Comparison of ENCODE assay signal across 19 cellular contexts in genomic region chr20:50578061-50578777, GRCh38.
A peak's percentile ranks its signal among the peaks of the same experiment; 100 is the strongest.
DNase-seq lines count a peak whose midpoint lies in the region; ATAC-seq and TF ChIP-seq lines count a peak whose summit lies in the region.
"Had no signal": no experiment of that assay in that cellular context is flagged by ENCODE, and none has a peak within 500 bp of the region (broad histone marks: within the 10 kb centered on the region; RNA-seq: fewer than 3 reads in every experiment).

No MANE protein-coding gene starts in this region.

- no peak for DNase-seq in activated T-cell treated with anti-CD3 and anti-CD28 coated beads, Interleukin-2, amount 50 U/mL, for 72 hours
- DNase-seq in activated T-cell treated with anti-CD3 and anti-CD28 coated beads, Interleukin-2, amount 50 U/mL, for 48 hours: no peak
- DNase-seq in lower lobe of right lung (peak; percentile 23), Ammon's horn (ENCODE audit: low spot score) (no peak)
- DNase-seq in stimulated activated effector memory CD8-positive, alpha-beta T cell treated with anti-CD3 and anti-CD28 coated beads, Interleukin-12 subunit alpha, Interleukin-12 subunit beta, amount 100 ng/mL, for 72 hours (ENCODE audit: low spot score in 2 of 2): no peak
- DNase-seq: CD8-positive, alpha-beta T cell; dermis blood vessel endothelial cell; left lung; NCI-H1048; NCI-H2081; NCI-H510A; stimulated activated CD8-positive, alpha-beta memory T cell treated with anti-CD3 and anti-CD28 coated beads, Interleukin-4, amount 100 ng/mL, for 48 hours; T-helper 2 cell; thyroid gland had no signal

- ATAC-seq in activated T-cell treated with anti-CD3 and anti-CD28 coated beads, Interleukin-2, amount 50 U/mL, for 72 hours (replicated peaks in 1 of 2): peak; percentile 62 to 88
- ATAC-seq in lower lobe of right lung (no peak), HG02884 (IDR thresholded peaks at IDR 0.05; ENCODE audit: unreplicated experiment) (no peak), GM18520 (IDR thresholded peaks at IDR 0.05; ENCODE audit: unreplicated experiment) (no peak)
- peak; percentile 61 for ATAC-seq in stimulated activated effector memory CD8-positive, alpha-beta T cell treated with anti-CD3 and anti-CD28 coated beads, Interleukin-12 subunit alpha, Interleukin-12 subunit beta, amount 100 ng/mL, for 72 hours
- ATAC-seq: CD8-positive, alpha-beta T cell had no signal

- H3K27ac Mint-ChIP-seq in activated T-cell treated with anti-CD3 and anti-CD28 coated beads, Interleukin-2, amount 50 U/mL, for 72 hours: peak overlapping the region; percentile 54
- peak overlapping the region; percentile 22 to 87 (median 59) for H3K27ac Mint-ChIP-seq in IgD-negative memory B cell
- H3K27ac Mint-ChIP-seq in stimulated activated effector memory CD8-positive, alpha-beta T cell treated with anti-CD3 and anti-CD28 coated beads, Interleukin-12 subunit alpha, Interleukin-12 subunit beta, amount 100 ng/mL, for 72 hours: peak overlapping the region; percentile 2
- H3K27ac Mint-ChIP-seq: CD8-positive, alpha-beta T cell had no signal

- H3K4me3 ChIP-seq in lower lobe of right lung: no peak overlapping the region
- H3K4me3 ChIP-seq: left lung, SJSA1, thyroid gland had no signal

- TF ChIP-seq CTCF in lower lobe of right lung (IDR thresholded peaks at IDR 0.05): no peak

- no peaks in the 10 kb centered on the region for H3K27me3 ChIP-seq in lower lobe of right lung (ENCODE audit: low read depth)
- H3K27me3 ChIP-seq: left lung, SJSA1, thyroid gland had no signal

- no peaks in the 10 kb centered on the region for H3K9me3 Mint-ChIP-seq in activated T-cell treated with anti-CD3 and anti-CD28 coated beads, Interleukin-2, amount 50 U/mL, for 72 hours
- H3K9me3 Mint-ChIP-seq in IgD-negative memory B cell: no peaks in the 10 kb centered on the region
- no peaks in the 10 kb centered on the region for H3K9me3 Mint-ChIP-seq in stimulated activated effector memory CD8-positive, alpha-beta T cell treated with anti-CD3 and anti-CD28 coated beads, Interleukin-12 subunit alpha, Interleukin-12 subunit beta, amount 100 ng/mL, for 72 hours
- H3K9me3 Mint-ChIP-seq: CD8-positive, alpha-beta T cell had no signal

- peaks cover 16 to 57% of the 10 kb centered on the region in 2 donors for H3K36me3 Mint-ChIP-seq in activated T-cell treated with anti-CD3 and anti-CD28 coated beads, Interleukin-2, amount 50 U/mL, for 72 hours (ENCODE audit: insufficient read depth in 2 of 2)
- H3K36me3 Mint-ChIP-seq in IgD-negative memory B cell: peaks cover 8% of the 10 kb centered on the region
- peaks cover 100% of the 10 kb centered on the region for H3K36me3 Mint-ChIP-seq in stimulated activated effector memory CD8-positive, alpha-beta T cell treated with anti-CD3 and anti-CD28 coated beads, Interleukin-12 subunit alpha, Interleukin-12 subunit beta, amount 100 ng/mL, for 72 hours

- no peak overlapping the region for H3K27ac ChIP-seq in lower lobe of right lung
- H3K27ac ChIP-seq: epithelial cell of prostate, left lung, SJSA1 had no signal

- intact Hi-C loops in lower lobe of right lung (cut with DNase I): loop anchor here (10.0 kb wide), 2 partner anchors 63 to 103 kb away; partner anchors contain the start of gene PTPN1

- no peaks in the 10 kb centered on the region for H3K27me3 Mint-ChIP-seq in activated T-cell treated with anti-CD3 and anti-CD28 coated beads, Interleukin-2, amount 50 U/mL, for 72 hours (ENCODE audit: low read depth)
- H3K27me3 Mint-ChIP-seq in IgD-negative memory B cell: no peaks in the 10 kb centered on the region

- H3K36me3 ChIP-seq in lower lobe of right lung: peaks cover 99% of the 10 kb centered on the region

- H3K4me1 Mint-ChIP-seq in activated T-cell treated with anti-CD3 and anti-CD28 coated beads, Interleukin-2, amount 50 U/mL, for 72 hours (ENCODE audit: low read depth): peaks cover 33% of the 10 kb centered on the region
- peaks cover 28 to 31% (median 30%) of the 10 kb centered on the region in 3 donors for H3K4me1 Mint-ChIP-seq in IgD-negative memory B cell
- H3K4me1 Mint-ChIP-seq in stimulated activated effector memory CD8-positive, alpha-beta T cell treated with anti-CD3 and anti-CD28 coated beads, Interleukin-12 subunit alpha, Interleukin-12 subunit beta, amount 100 ng/mL, for 72 hours: peaks cover 21% of the 10 kb centered on the region

- peaks cover 19% of the 10 kb centered on the region for H3K4me1 ChIP-seq in lower lobe of right lung
- H3K4me1 ChIP-seq: SJSA1 had no signal

- no peak overlapping the region for H3K4me3 Mint-ChIP-seq in activated T-cell treated with anti-CD3 and anti-CD28 coated beads, Interleukin-2, amount 50 U/mL, for 72 hours
- H3K4me3 Mint-ChIP-seq in IgD-negative memory B cell: no peak overlapping the region
- H3K4me3 Mint-ChIP-seq in stimulated activated effector memory CD8-positive, alpha-beta T cell treated with anti-CD3 and anti-CD28 coated beads, Interleukin-12 subunit alpha, Interleukin-12 subunit beta, amount 100 ng/mL, for 72 hours: no peak overlapping the region
- H3K4me3 Mint-ChIP-seq: CD8-positive, alpha-beta T cell had no signal

- no peaks in the 10 kb centered on the region for H3K9me3 ChIP-seq in lower lobe of right lung
- H3K9me3 ChIP-seq: left lung, SJSA1, thyroid gland had no signal

Comparison
In these comparisons a context has a peak if more than half of its experiments do, and no peak if none do; other contexts are left out.
1. ATAC-seq: peak in activated T-cell treated with anti-CD3 and anti-CD28 coated beads, Interleukin-2, amount 50 U/mL, for 72 hours (2 of 2) and stimulated activated effector memory CD8-positive, alpha-beta T cell treated with anti-CD3 and anti-CD28 coated beads, Interleukin-12 subunit alpha, Interleukin-12 subunit beta, amount 100 ng/mL, for 72 hours (single experiment); none in lower lobe of right lung (0 of 2), HG02884 (single experiment) and GM18520 (single experiment).
2. H3K27ac Mint-ChIP-seq: peak in every context shown above with its lines; median percentile 59 in IgD-negative memory B cell; 54 in activated T-cell treated with anti-CD3 and anti-CD28 coated beads, Interleukin-2, amount 50 U/mL, for 72 hours; 2 in stimulated activated effector memory CD8-positive, alpha-beta T cell treated with anti-CD3 and anti-CD28 coated beads, Interleukin-12 subunit alpha, Interleukin-12 subunit beta, amount 100 ng/mL, for 72 hours.